Comparison of ENCODE assay signal across 10 cellular contexts in genomic region chr4:57190651-57191481, GRCh38.
DNase-seq lines count a peak whose midpoint lies in the region; ATAC-seq and TF ChIP-seq lines count a peak whose summit lies in the region.
"Had no signal": no experiment of that assay in that cellular context is flagged by ENCODE, and none has a peak within 500 bp of the region (broad histone marks: within the 10 kb centered on the region; RNA-seq: fewer than 3 reads in every experiment).

No MANE protein-coding gene starts in this region.

- no peak overlapping the region for H4K12ac ChIP-seq in trophoblast cell (ENCODE audit: low read depth, low read length)

- H3K14ac ChIP-seq in H9 (ENCODE audit: insufficient read depth, low read length) (no peak overlapping the region), trophoblast cell (ENCODE audit: low read length) (no peak overlapping the region)

- H3K27ac ChIP-seq in H9 (ENCODE audit: insufficient read length, low read depth, low read length) (no peak overlapping the region), trophoblast cell (ENCODE audit: low read depth, low read length) (no peak overlapping the region)
- H3K27ac ChIP-seq: BLaER1 had no signal

- H3K56ac ChIP-seq in H9 (ENCODE audit: insufficient read length, low read depth, low read length) = no peak overlapping the region

- no peak overlapping the region for H2BK120ac ChIP-seq in H9 (ENCODE audit: low read depth, low read length, poor library complexity, severe bottlenecking)
- H2BK120ac ChIP-seq in trophoblast cell (ENCODE audit: insufficient read depth, low read length, poor library complexity) = no peak overlapping the region

- H2BK5ac ChIP-seq in H9 (ENCODE audit: insufficient read length, low read length) (no peak overlapping the region), trophoblast cell (ENCODE audit: low read depth, low read length, poor library complexity) (no peak overlapping the region)

- H3K18ac ChIP-seq in H9 (ENCODE audit: insufficient read length, low read depth, low read length) = no peak overlapping the region
- H3K18ac ChIP-seq in trophoblast cell (ENCODE audit: low read length) = no peak overlapping the region

- H3K9me3 Mint-ChIP-seq in H9 = no peaks in the 10 kb centered on the region
- H3K9me3 Mint-ChIP-seq: activated naive CD4-positive, alpha-beta T cell treated with anti-CD3 and anti-CD28 coated beads, Interleukin-2, amount 50 U/mL, for 24 hours had no signal

- H2BK12ac ChIP-seq in H9 (ENCODE audit: insufficient read length, low read depth, low read length) (no peak overlapping the region), trophoblast cell (ENCODE audit: low read length) (no peak overlapping the region)

- peaks cover 53 to 57% of the 10 kb centered on the region in 2 experiments for H3K4me1 Mint-ChIP-seq in H9
- H3K4me1 Mint-ChIP-seq: activated naive CD4-positive, alpha-beta T cell treated with anti-CD3 and anti-CD28 coated beads, Interleukin-2, amount 50 U/mL, for 24 hours had no signal

- peak; percentile 94 for TF ChIP-seq CTCF in H9 (conservative IDR thresholded peaks at IDR 0.05)

- H3K4ac ChIP-seq in H9 (ENCODE audit: low read depth, low read length) (no peak overlapping the region), trophoblast cell (ENCODE audit: low read depth, low read length) (no peak overlapping the region)

- ATAC-seq in HG03139 (IDR thresholded peaks at IDR 0.05; ENCODE audit: unreplicated experiment) = no peak

- no peak overlapping the region for H3K4me3 Mint-ChIP-seq in H9
- H3K4me3 Mint-ChIP-seq: activated naive CD4-positive, alpha-beta T cell treated with anti-CD3 and anti-CD28 coated beads, Interleukin-2, amount 50 U/mL, for 24 hours had no signal

- H3K79me1 ChIP-seq in H9 (ENCODE audit: insufficient read depth, low read depth, low read length, poor library complexity, severe bottlenecking) (no peaks in the 10 kb centered on the region), trophoblast cell (ENCODE audit: low read length) (no peaks in the 10 kb centered on the region)

- H3K9ac ChIP-seq in H9 (ENCODE audit: extremely low read depth, insufficient read length, low read length) (no peak overlapping the region), trophoblast cell (ENCODE audit: low read length) (no peak overlapping the region)
- H3K9ac ChIP-seq: BLaER1 had no signal

- DNase-seq in NCI-H1417 (lab: John Stamatoyannopoulos, UW) (peak in 2 of 3 experiments; percentile 4 to 30), NCI-H1417 treated with DMSO at 0.1 percent for 48 hours (lab: John Stamatoyannopoulos, UW) (no peak), H9 (peak; percentile 84), NCI-H82 (lab: John Stamatoyannopoulos, UW) (peak; percentile 96), ecto neural progenitor cell (ENCODE audit: low spot score) (peak; percentile 77), trophoblast cell (peak; percentile 15 to 75), KG1 (lab: John Stamatoyannopoulos, UW) (no peak)

- no peaks in the 10 kb centered on the region for H4K20me1 ChIP-seq in H9 (ENCODE audit: control insufficient read depth, insufficient read depth, insufficient read length)
- H4K20me1 ChIP-seq: BLaER1 had no signal

- H3K27me3 ChIP-seq in H9 (ENCODE audit: insufficient read depth, low read length) (no peaks in the 10 kb centered on the region; the same call in 1 of the 2 replicates), trophoblast cell (ENCODE audit: insufficient read depth, low read length) (no peaks in the 10 kb centered on the region)
- H3K27me3 ChIP-seq: BLaER1 had no signal

- H3K4me2 ChIP-seq in H9 (ENCODE audit: insufficient read depth, insufficient read length, low read length) (peak overlapping the region; percentile 3), trophoblast cell (ENCODE audit: low read length) (no peak overlapping the region)
- H3K4me2 ChIP-seq: BLaER1 had no signal

- no peak overlapping the region for H2AK5ac ChIP-seq in H9 (ENCODE audit: insufficient read length, low read length)
- no peak overlapping the region for H2AK5ac ChIP-seq in trophoblast cell (ENCODE audit: low read length)

- no peaks in the 10 kb centered on the region; a peak in 1 of 7 replicates for H3K36me3 Mint-ChIP-seq in H9 (ENCODE audit: insufficient read depth in 1 of 3, low read depth in 3 of 3)
- H3K36me3 Mint-ChIP-seq: activated naive CD4-positive, alpha-beta T cell treated with anti-CD3 and anti-CD28 coated beads, Interleukin-2, amount 50 U/mL, for 24 hours had no signal

- H4K8ac ChIP-seq in H9 (replicated peaks; ENCODE audit: insufficient read length, low read depth, low read length) = no peak overlapping the region
- H4K8ac ChIP-seq in trophoblast cell (ENCODE audit: low read depth, low read length) = no peak overlapping the region

- H4K5ac ChIP-seq in H9 (ENCODE audit: insufficient read length, low read depth, low read length) = no peak overlapping the region

- no peaks in the 10 kb centered on the region for H3K36me3 ChIP-seq in trophoblast cell (ENCODE audit: control insufficient read depth in 1 of 2, insufficient read depth in 2 of 2, low read length in 2 of 2)
- H3K36me3 ChIP-seq: BLaER1 had no signal

- WGBS in H9 (ENCODE audit: extremely low coverage, insufficient read length, low lambda C conversion rate) = no CpG with 5 or more reads among the region's 11 CpGs
- no CpG with 5 or more reads among the region's 11 CpGs for WGBS in trophoblast cell (ENCODE audit: extremely low coverage, insufficient coverage, insufficient read length)

- H4K91ac ChIP-seq in H9 (ENCODE audit: insufficient read length, low read depth, low read length) = no peak overlapping the region
- H4K91ac ChIP-seq in trophoblast cell (ENCODE audit: low read depth, low read length) = no peak overlapping the region

- H3K79me2 ChIP-seq in H9 (ENCODE audit: insufficient read depth, low read length) (no peaks in the 10 kb centered on the region), trophoblast cell (ENCODE audit: control insufficient read depth, insufficient read depth, low read length, poor library complexity) (no peaks in the 10 kb centered on the region)

- no peaks in the 10 kb centered on the region for H3K23me2 ChIP-seq in H9 (ENCODE audit: insufficient read length, low read depth, low read length, poor library complexity, severe bottlenecking)

- H3K4me1 ChIP-seq in H9 (ENCODE audit: insufficient read depth, low read length) (peaks cover 26% of the 10 kb centered on the region), trophoblast cell (ENCODE audit: control insufficient read depth in 1 of 2, insufficient read depth in 2 of 2, low read length in 2 of 2) (peaks cover 0 to 2% of the 10 kb centered on the region in 2 experiments)
- H3K4me1 ChIP-seq: BLaER1 had no signal

- H3K23ac ChIP-seq in H9 (ENCODE audit: insufficient read length, low read depth, low read length) = no peak overlapping the region
- H3K23ac ChIP-seq in trophoblast cell (ENCODE audit: low read length) = no peak overlapping the region

- H3K4me3 ChIP-seq in trophoblast cell (ENCODE audit: low read depth, low read length) = no peak overlapping the region
- H3K4me3 ChIP-seq: BLaER1 had no signal

- peaks cover 76% of the 10 kb centered on the region for H3K27me3 Mint-ChIP-seq in H9 (ENCODE audit: low read depth)

- H3T11ph ChIP-seq in H9 (ENCODE audit: low read length) = no peak overlapping the region

- H3K27ac Mint-ChIP-seq in H9 = peak overlapping the region in 1 of 3 experiments; percentile 55; a peak in 1 of 7 replicates
- H3K27ac Mint-ChIP-seq: activated naive CD4-positive, alpha-beta T cell treated with anti-CD3 and anti-CD28 coated beads, Interleukin-2, amount 50 U/mL, for 24 hours had no signal

- no peak overlapping the region for H2BK15ac ChIP-seq in H9 (ENCODE audit: low read depth, low read length)

- H3K9me3 ChIP-seq in H9 (ENCODE audit: control insufficient read depth, low read depth, low read length) (no peaks in the 10 kb centered on the region), trophoblast cell (ENCODE audit: insufficient read depth, low read depth, low read length) (no peaks in the 10 kb centered on the region)

- no peak overlapping the region for H2BK20ac ChIP-seq in H9 (ENCODE audit: low read depth, low read length, poor library complexity, severe bottlenecking)

- H2AFZ ChIP-seq in H9 (ENCODE audit: low read length) (no peak overlapping the region), trophoblast cell (ENCODE audit: insufficient read depth, low read length, poor library complexity) (no peak overlapping the region)

Comparison
In these comparisons a context has a peak if more than half of its experiments do, and no peak if none do; other contexts are left out.
1. DNase-seq: peak in NCI-H1417 (2 of 3), H9 (single experiment), NCI-H82 (single experiment), ecto neural progenitor cell (single experiment) and trophoblast cell (2 of 2); none in NCI-H1417 treated with DMSO at 0.1 percent for 48 hours (single experiment) and KG1 (single experiment).